Comparison of ENCODE assay signal across 26 cellular contexts in genomic region chr16:30866031-30866430, GRCh38. TPM values are rescaled to one million over a fixed set of nuclear protein-coding genes. Genes with fewer than 3 reads are reported as not detected.
DNase-seq lines count a peak whose midpoint lies in the region; ATAC-seq, FAIRE-seq and TF ChIP-seq lines count a peak whose summit lies in the region.
"Had no signal": no experiment of that assay in that cellular context is flagged by ENCODE, and none has a peak within 500 bp of the region (broad histone marks: within the 10 kb centered on the region; RNA-seq: fewer than 3 reads in every experiment).

No MANE protein-coding gene starts in this region.

- FAIRE-seq in GM12891 (lab: Jason Lieb, UNC), result peak; percentile 88
- FAIRE-seq: A549, GM12878 had no signal

- no peaks in the 10 kb centered on the region for H3K27me3 Mint-ChIP-seq in stimulated activated memory B cell treated with anti-CD40 and anti-IgM and Interleukin-4, amounts not matched to agents 10 μg/mL and 1 μg/mL and 100 μg/mL, for 72 hours
- H3K27me3 Mint-ChIP-seq in activated T-helper 17 cell treated with anti-CD3 and anti-CD28 coated beads, Interleukin-2, amount 50 U/mL, for 72 hours, result no peaks in the 10 kb centered on the region
- H3K27me3 Mint-ChIP-seq: B cell; CD4-positive, alpha-beta memory T cell; CD4-positive, CD25-positive, alpha-beta regulatory T cell; CD8-positive, alpha-beta memory T cell had no signal

- ATAC-seq in mucosa of descending colon (peak; percentile 59), gastroesophageal sphincter (no peak)
- no peak for ATAC-seq in stimulated activated memory B cell treated with anti-CD40 and anti-IgM and Interleukin-4, amounts not matched to agents 10 μg/mL and 1 μg/mL and 100 μg/mL, for 72 hours
- ATAC-seq in activated T-helper 17 cell treated with anti-CD3 and anti-CD28 coated beads, Interleukin-2, amount 50 U/mL, for 72 hours (replicated peaks), result no peak
- ATAC-seq: A549, GM12878 had no signal

- no peaks in the 10 kb centered on the region for H3K79me2 ChIP-seq in OCI-LY7 (ENCODE audit: insufficient read depth, low read depth, low read length)

- H3K4me3 ChIP-seq in OCI-LY7 (ENCODE audit: low read depth, low read length, poor library complexity, severe bottlenecking) (no peak overlapping the region), mucosa of descending colon (no peak overlapping the region), gastroesophageal sphincter (no peak overlapping the region)
- H3K4me3 ChIP-seq: A549; BLaER1 treated with 17β-estradiol and CSF1 and Interleukin-3, amounts not matched to agents 10 nM and 100 nM; GM12878 had no signal

- H3K4me1 ChIP-seq in OCI-LY7 (ENCODE audit: insufficient read depth, low read length, poor library complexity, severe bottlenecking), result peaks cover 17% of the 10 kb centered on the region
- H3K4me1 ChIP-seq in mucosa of descending colon (ENCODE audit: low read depth), result no peaks in the 10 kb centered on the region
- no peaks in the 10 kb centered on the region for H3K4me1 ChIP-seq in gastroesophageal sphincter
- H3K4me1 ChIP-seq: A549; BLaER1 treated with 17β-estradiol and CSF1 and Interleukin-3, amounts not matched to agents 10 nM and 100 nM had no signal

- no peaks in the 10 kb centered on the region for H3K9me2 ChIP-seq in OCI-LY7 (ENCODE audit: insufficient read depth, low read length)

- intact Hi-C loops in OCI-LY7 (cut with micrococcal nuclease; ENCODE audit: unreplicated experiment), result no loop called here
- intact Hi-C loops in mucosa of descending colon (cut with DNase I, micrococcal nuclease), result loop anchor here in 1 of 2 donors (5.0 kb wide), 1 partner anchor 76 kb away; no protein-coding TSS in a partner anchor

- TF ChIP-seq CTCF in OCI-LY7 (conservative IDR thresholded peaks at IDR 0.05; ENCODE audit: low read length) (no peak), mucosa of descending colon (IDR thresholded peaks at IDR 0.05) (no peak), gastroesophageal sphincter (IDR thresholded peaks at IDR 0.05) (no peak)

- H3K36me3 ChIP-seq in OCI-LY7 (ENCODE audit: insufficient read depth, low read length) (no peaks in the 10 kb centered on the region), mucosa of descending colon (ENCODE audit: low read depth) (no peaks in the 10 kb centered on the region), gastroesophageal sphincter (peaks cover 0 to 4% of the 10 kb centered on the region in 2 donors)

- H3K9me3 ChIP-seq in OCI-LY7 (ENCODE audit: low read length) (no peaks in the 10 kb centered on the region), mucosa of descending colon (no peaks in the 10 kb centered on the region), gastroesophageal sphincter (no peaks in the 10 kb centered on the region)
- H3K9me3 ChIP-seq: A549 had no signal

- H3K4me2 ChIP-seq in OCI-LY7 (ENCODE audit: low read length), result peak overlapping the region; percentile 54
- H3K4me2 ChIP-seq: A549; BLaER1 treated with 17β-estradiol and CSF1 and Interleukin-3, amounts not matched to agents 10 nM and 100 nM had no signal

- H3K27ac ChIP-seq in OCI-LY7 (ENCODE audit: low read depth, low read length, poor library complexity, severe bottlenecking) (no peak overlapping the region), gastroesophageal sphincter (no peak overlapping the region)
- H3K27ac ChIP-seq: 22Rv1; A549; BLaER1 treated with 17β-estradiol and CSF1 and Interleukin-3, amounts not matched to agents 10 nM and 100 nM had no signal

- TF ChIP-seq POLR2A in GM12891 (IDR thresholded peaks at IDR 0.05; ENCODE audit: low read depth, low read length), result no peak
- no peak for TF ChIP-seq POLR2A in gastroesophageal sphincter (IDR thresholded peaks at IDR 0.05)

- 77 to 88% methylated on average over 6 of the region's 6 CpGs for WGBS in gastroesophageal sphincter (ENCODE audit: low coverage in 1 of 2), 2 donors

- peak overlapping the region; percentile 7 for H3K27ac Mint-ChIP-seq in stimulated activated memory B cell treated with anti-CD40 and anti-IgM and Interleukin-4, amounts not matched to agents 10 μg/mL and 1 μg/mL and 100 μg/mL, for 72 hours
- H3K27ac Mint-ChIP-seq in activated T-helper 17 cell treated with anti-CD3 and anti-CD28 coated beads, Interleukin-2, amount 50 U/mL, for 72 hours, result no peak overlapping the region
- H3K27ac Mint-ChIP-seq: B cell; CD14-positive monocyte; CD4-positive, alpha-beta memory T cell; CD4-positive, CD25-positive, alpha-beta regulatory T cell had no signal

- H3K27me3 ChIP-seq in gastroesophageal sphincter, result no peaks in the 10 kb centered on the region
- H3K27me3 ChIP-seq: BLaER1 treated with 17β-estradiol and CSF1 and Interleukin-3, amounts not matched to agents 10 nM and 100 nM had no signal

- peak overlapping the region; percentile 49; the same call in 1 of the 2 replicates for H2AFZ ChIP-seq in OCI-LY7 (ENCODE audit: low read length)

- POLR2A ChIA-PET in OCI-LY7 (lab: Charles Lee), result interaction anchor here (0.6 to 1.7 kb wide), 3 partner anchors 13 to 154 kb away, joined by 7 to 9 read pairs (median 9); no protein-coding TSS in a partner anchor

- TF ChIP-seq EP300 in gastroesophageal sphincter (IDR thresholded peaks at IDR 0.05), result no peak

- no peak overlapping the region for H3K4me3 Mint-ChIP-seq in stimulated activated memory B cell treated with anti-CD40 and anti-IgM and Interleukin-4, amounts not matched to agents 10 μg/mL and 1 μg/mL and 100 μg/mL, for 72 hours
- no peak overlapping the region for H3K4me3 Mint-ChIP-seq in activated T-helper 17 cell treated with anti-CD3 and anti-CD28 coated beads, Interleukin-2, amount 50 U/mL, for 72 hours
- H3K4me3 Mint-ChIP-seq: B cell; CD14-positive monocyte; CD4-positive, alpha-beta memory T cell; CD4-positive, CD25-positive, alpha-beta regulatory T cell; CD8-positive, alpha-beta memory T cell had no signal

- CTCF ChIA-PET in OCI-LY7 (lab: Charles Lee; ENCODE audit: unreplicated experiment), result no interaction called here

- H3K36me3 Mint-ChIP-seq in stimulated activated memory B cell treated with anti-CD40 and anti-IgM and Interleukin-4, amounts not matched to agents 10 μg/mL and 1 μg/mL and 100 μg/mL, for 72 hours, result no peaks in the 10 kb centered on the region
- H3K36me3 Mint-ChIP-seq in activated T-helper 17 cell treated with anti-CD3 and anti-CD28 coated beads, Interleukin-2, amount 50 U/mL, for 72 hours (ENCODE audit: low read depth), result no peaks in the 10 kb centered on the region
- H3K36me3 Mint-ChIP-seq: CD4-positive, CD25-positive, alpha-beta regulatory T cell had no signal

- H4K20me1 ChIP-seq in OCI-LY7 (ENCODE audit: insufficient read depth, low read length), result no peaks in the 10 kb centered on the region
- H4K20me1 ChIP-seq: BLaER1 treated with 17β-estradiol and CSF1 and Interleukin-3, amounts not matched to agents 10 nM and 100 nM had no signal

- no peak for DNase-seq in GM12891 (ENCODE audit: insufficient read length, low spot score)
- no peak for DNase-seq in OCI-LY7 (ENCODE audit: low spot score)
- DNase-seq in mucosa of descending colon, result no peak
- DNase-seq in RPMI8226, result no peak
- DNase-seq in cortex of kidney (lab: John Stamatoyannopoulos, UW), result no peak
- DNase-seq: AML-193; CD4-positive, alpha-beta memory T cell; CD4-positive, CD25-positive, alpha-beta regulatory T cell; CD8-positive, alpha-beta memory T cell; COR-L47; DMS 273 treated with DMSO at 0.1 percent for 48 hours; DMS153; DMS53; DMS79; DND-41; EL; GDM1 had no signal

- BruUV-seq in OCI-LY7 (replicated peaks; lab: Mats Ljungman, UMichigan), result no TSS peak

- no peaks in the 10 kb centered on the region for H3K9me3 Mint-ChIP-seq in stimulated activated memory B cell treated with anti-CD40 and anti-IgM and Interleukin-4, amounts not matched to agents 10 μg/mL and 1 μg/mL and 100 μg/mL, for 72 hours
- H3K9me3 Mint-ChIP-seq in activated T-helper 17 cell treated with anti-CD3 and anti-CD28 coated beads, Interleukin-2, amount 50 U/mL, for 72 hours, result no peaks in the 10 kb centered on the region
- H3K9me3 Mint-ChIP-seq: CD4-positive, alpha-beta memory T cell; CD4-positive, CD25-positive, alpha-beta regulatory T cell; CD8-positive, alpha-beta memory T cell had no signal

- H3K4me1 Mint-ChIP-seq in stimulated activated memory B cell treated with anti-CD40 and anti-IgM and Interleukin-4, amounts not matched to agents 10 μg/mL and 1 μg/mL and 100 μg/mL, for 72 hours, result peaks cover 9% of the 10 kb centered on the region
- no peaks in the 10 kb centered on the region for H3K4me1 Mint-ChIP-seq in activated T-helper 17 cell treated with anti-CD3 and anti-CD28 coated beads, Interleukin-2, amount 50 U/mL, for 72 hours
- H3K4me1 Mint-ChIP-seq: CD14-positive monocyte; CD4-positive, alpha-beta memory T cell; CD4-positive, CD25-positive, alpha-beta regulatory T cell; CD8-positive, alpha-beta memory T cell had no signal

TF ChIP-seq in GM12891, 5 proteins besides CTCF, POLR2A, EP300 and RAD21:
- TF ChIP-seq POLR2AphosphoS5 (IDR thresholded peaks at IDR 0.05; ENCODE audit: low read depth, low read length), result no peak
- no peak for TF ChIP-seq TAF1 (IDR thresholded peaks at IDR 0.05; ENCODE audit: low read depth, low read length)
- TF ChIP-seq POU2F2 (IDR thresholded peaks at IDR 0.05; ENCODE audit: low read depth, low read length), result no peak

RNA-seq across cellular contexts. Expression of gene BCL7C, which starts 27.8 kb away (rescaled TPM):
- 12.7 TPM for polyA plus RNA-seq in GM12891 (2012; ENCODE audit: low read depth, missing spikeins)
- 17.8 and 20.6 TPM in 2 replicates for total RNA-seq in OCI-LY7 (2014; rRNA removed; shearing (Covaris generic))
- total RNA-seq in OCI-LY7 (2022), result 11.0 and 11.5 TPM in 2 replicates
- 10 to 100 TPM; 20.8 to 30.6 (median 25.3) TPM for total RNA-seq in mucosa of descending colon
- total RNA-seq in activated T-helper 17 cell treated with anti-CD3 and anti-CD28 coated beads, Interleukin-2, amount 50 U/mL, for 72 hours, result 10 to 100 TPM; 34.1 to 39.3 TPM
- 10 to 100 TPM; 39.2 to 48.7 (median 42.0) TPM for total RNA-seq in gastroesophageal sphincter

RNA-seq across cellular contexts. Expression of gene CTF1, which starts 30.4 kb away (rescaled TPM):
- 0.15 TPM for polyA plus RNA-seq in GM12891 (2012; ENCODE audit: low read depth, missing spikeins)
- 0.09 and 0.21 TPM in 2 replicates for total RNA-seq in OCI-LY7 (2014; rRNA removed; shearing (Covaris generic))
- total RNA-seq in OCI-LY7 (2022) (0.46 and 0.68 TPM in 2 replicates), mucosa of descending colon (1 to 10 TPM; 1.1 to 7.6 (median 1.5) TPM), gastroesophageal sphincter (10 to 100 TPM in 1 of 4 donors, 1 to 10 TPM in 3; 5.1 to 14.6 (median 6.2) TPM)
- under 1 TPM; 0.15 to 0.26 TPM for total RNA-seq in activated T-helper 17 cell treated with anti-CD3 and anti-CD28 coated beads, Interleukin-2, amount 50 U/mL, for 72 hours
- polyA plus RNA-seq: CD14-positive monocyte; CD4-positive, alpha-beta memory T cell; CD4-positive, CD25-positive, alpha-beta regulatory T cell; CD8-positive, alpha-beta memory T cell had no signal

RNA-seq across cellular contexts. Expression of gene FBXL19, which starts 57.3 kb away (rescaled TPM):
- 13.1 TPM for polyA plus RNA-seq in GM12891 (2012; ENCODE audit: low read depth, missing spikeins)
- total RNA-seq in OCI-LY7 (2014; rRNA removed; shearing (Covaris generic)), result 16.1 and 16.2 TPM in 2 replicates
- total RNA-seq in OCI-LY7 (2022) (30.2 and 34.8 TPM in 2 replicates), mucosa of descending colon (10 to 100 TPM; 17.6 to 30.3 (median 22.4) TPM), gastroesophageal sphincter (10 to 100 TPM in 3 of 4 donors, 1 to 10 TPM in 1; 10.0 to 23.5 (median 11.9) TPM)
- total RNA-seq in activated T-helper 17 cell treated with anti-CD3 and anti-CD28 coated beads, Interleukin-2, amount 50 U/mL, for 72 hours, result 10 to 100 TPM; 32.2 to 40.7 TPM
